In the genomic region with DNA sequence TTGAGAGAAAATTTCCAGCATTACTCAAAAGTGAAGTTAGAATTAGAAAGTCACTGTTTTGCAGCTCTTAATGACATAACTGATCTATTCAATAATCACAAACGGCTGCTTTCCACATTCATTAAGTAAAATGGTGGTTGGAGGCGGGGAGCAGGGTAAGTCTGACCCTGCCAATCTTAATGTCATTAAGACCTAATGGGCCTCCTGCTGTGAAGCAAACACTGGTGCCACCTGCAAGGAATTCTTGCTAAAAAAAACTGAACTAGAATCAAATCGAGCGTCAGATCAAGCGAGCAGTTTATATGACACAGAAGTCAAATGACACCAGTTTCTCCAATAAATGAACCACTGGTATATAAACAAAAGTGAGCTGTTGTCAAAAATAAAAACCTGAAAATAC, we compare ENCODE assay signal across 22 cellular contexts.
"Had no signal": no experiment of that assay in that cellular context is flagged by ENCODE, and none has a peak within 500 bp of the region (broad histone marks: within the 10 kb centered on the region; RNA-seq: fewer than 3 reads in every experiment).

No MANE protein-coding gene starts in this region.

- DNase-seq: cortex of kidney; effector memory CD8-positive, alpha-beta T cell; head of caudate nucleus; kidney; mucosa of descending colon; naive B cell; psoas muscle; right cardiac atrium; sigmoid colon; spleen; stimulated activated CD4-positive, alpha-beta T cell treated with anti-CD3 and anti-CD28 coated beads, Interleukin-4, amount 100 ng/mL, for 4 hours; upper lobe of left lung had no signal

- H3K27ac ChIP-seq: parathyroid adenoma, psoas muscle, sigmoid colon, spleen, thoracic aorta, tibial nerve, upper lobe of left lung had no signal

- H3K9ac ChIP-seq: parathyroid adenoma had no signal

- H3K9me3 ChIP-seq: mucosa of descending colon, psoas muscle, sigmoid colon, thoracic aorta, tibial nerve, upper lobe of left lung had no signal

- H3K4me1 ChIP-seq: parathyroid adenoma, psoas muscle, sigmoid colon, tibial nerve, upper lobe of left lung had no signal

- H3K36me3 ChIP-seq: sigmoid colon, spleen, thoracic aorta, tibial nerve, upper lobe of left lung had no signal

- H3K27me3 ChIP-seq: upper lobe of left lung had no signal

- H3K79me2 ChIP-seq: parathyroid adenoma had no signal

- H3K36me3 Mint-ChIP-seq: mesothelial cell of epicardium had no signal

- H2AFZ ChIP-seq: parathyroid adenoma had no signal

- H3K4me3 ChIP-seq: lung, mucosa of descending colon, psoas muscle, sigmoid colon, spleen, thoracic aorta, tibial nerve, upper lobe of left lung had no signal

- ATAC-seq: effector memory CD8-positive, alpha-beta T cell; left lobe of liver; mucosa of descending colon; natural killer cell treated with Interleukin-12 subunit alpha and Interleukin-12 subunit beta and Interleukin-15 and Interleukin-18, amount 100 ng/mL, for 72 hours; psoas muscle; right cardiac atrium; stimulated activated memory B cell treated with anti-CD40 and anti-IgM and Interleukin-4, amounts not matched to agents 10 μg/mL and 1 μg/mL and 100 μg/mL, for 72 hours had no signal

- H3K27ac Mint-ChIP-seq: effector memory CD8-positive, alpha-beta T cell; memory B cell; mesothelial cell of epicardium; naive B cell; natural killer cell treated with Interleukin-12 subunit alpha and Interleukin-12 subunit beta and Interleukin-15 and Interleukin-18, amount 100 ng/mL, for 72 hours; stimulated activated memory B cell treated with anti-CD40 and anti-IgM and Interleukin-4, amounts not matched to agents 10 μg/mL and 1 μg/mL and 100 μg/mL, for 72 hours; stimulated activated naive CD8-positive, alpha-beta T cell treated with anti-CD3 and anti-CD28 coated beads, Interleukin-15, Interleukin-2, amounts not matched to agents 100 ng/mL and 50 ng/mL, for 24 hours had no signal
